In the genomic region with DNA sequence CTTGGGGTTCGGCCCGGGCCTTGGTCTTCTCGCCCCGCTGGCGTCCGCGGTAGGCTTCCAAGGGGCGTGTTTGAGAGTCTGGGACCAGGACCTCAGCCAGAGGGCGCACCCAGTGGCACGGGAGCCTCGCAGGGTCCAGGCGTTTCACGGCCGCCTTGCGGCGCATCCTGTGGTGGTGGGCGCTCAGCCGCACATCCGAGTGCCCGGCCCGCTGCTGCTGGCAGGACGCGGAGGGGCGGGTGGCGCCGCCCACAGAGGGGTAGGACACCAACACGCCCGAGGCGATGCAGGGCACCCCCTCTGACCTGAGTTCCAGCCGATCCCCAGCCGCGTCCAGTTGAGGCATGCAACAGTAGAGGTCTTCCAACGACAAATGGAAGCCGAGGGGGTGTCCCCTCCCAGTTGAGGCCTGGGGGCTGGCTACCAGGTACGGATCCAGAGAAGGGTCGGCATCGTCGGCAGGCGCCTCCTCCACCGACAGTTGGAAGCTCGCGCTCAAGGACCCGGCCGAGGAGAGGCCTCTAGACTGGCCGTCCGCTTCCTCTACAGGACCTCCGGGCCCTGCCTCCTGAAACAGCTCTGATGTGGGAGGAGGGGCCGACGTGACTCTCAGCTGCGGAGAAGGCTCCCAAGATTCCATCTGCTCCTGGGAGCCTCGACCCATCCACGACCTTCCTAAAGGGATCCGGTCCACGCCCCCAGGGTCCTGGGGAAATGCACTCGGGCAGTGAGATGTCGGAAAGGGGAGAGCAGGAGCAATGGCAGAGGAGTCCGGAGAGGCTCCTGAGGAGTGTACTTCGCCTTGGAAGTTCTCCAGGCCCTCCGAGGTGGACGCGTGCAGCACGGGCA, we compare ENCODE assay signal across 2 cellular contexts.
TF ChIP-seq lines count a peak whose summit lies in the region.

No MANE protein-coding gene starts in this region.

TF ChIP-seq in SK-N-SH, 30 proteins besides CTCF, POLR2A, EP300 and RAD21:
- TF ChIP-seq, protein P1, sequence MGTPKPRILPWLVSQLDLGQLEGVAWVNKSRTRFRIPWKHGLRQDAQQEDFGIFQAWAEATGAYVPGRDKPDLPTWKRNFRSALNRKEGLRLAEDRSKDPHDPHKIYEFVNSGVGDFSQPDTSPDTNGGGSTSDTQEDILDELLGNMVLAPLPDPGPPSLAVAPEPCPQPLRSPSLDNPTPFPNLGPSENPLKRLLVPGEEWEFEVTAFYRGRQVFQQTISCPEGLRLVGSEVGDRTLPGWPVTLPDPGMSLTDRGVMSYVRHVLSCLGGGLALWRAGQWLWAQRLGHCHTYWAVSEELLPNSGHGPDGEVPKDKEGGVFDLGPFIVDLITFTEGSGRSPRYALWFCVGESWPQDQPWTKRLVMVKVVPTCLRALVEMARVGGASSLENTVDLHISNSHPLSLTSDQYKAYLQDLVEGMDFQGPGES (IDR thresholded peaks at IDR 0.05; ENCODE audit: low read depth, low read length): no peak
- TF ChIP-seq JUND (IDR thresholded peaks at IDR 0.05) (no peak), ELF1 (IDR thresholded peaks at IDR 0.05) (no peak), TCF12 (IDR thresholded peaks at IDR 0.05) (no peak), NRF1 (IDR thresholded peaks at IDR 0.05; ENCODE audit: low read depth, low read length) (no peak), POLR2AphosphoS5 (IDR thresholded peaks at IDR 0.05; ENCODE audit: low read depth, low read length) (no peak), FOXJ3 (CRISPR knock-in tag; IDR thresholded peaks at IDR 0.05) (no peak), TEAD4 (IDR thresholded peaks at IDR 0.05; ENCODE audit: borderline replicate concordance, insufficient read depth) (no peak), EZH2phosphoT487 (IDR thresholded peaks at IDR 0.05; ENCODE audit: borderline replicate concordance, low read depth) (no peak), RFX5 (IDR thresholded peaks at IDR 0.05; ENCODE audit: low read length) (no peak), CHD2 (IDR thresholded peaks at IDR 0.05; ENCODE audit: low read length, partially characterized antibody) (no peak), RXRA (IDR thresholded peaks at IDR 0.05; ENCODE audit: borderline replicate concordance, low read depth) (no peak)
- TF ChIP-seq, protein P2, sequence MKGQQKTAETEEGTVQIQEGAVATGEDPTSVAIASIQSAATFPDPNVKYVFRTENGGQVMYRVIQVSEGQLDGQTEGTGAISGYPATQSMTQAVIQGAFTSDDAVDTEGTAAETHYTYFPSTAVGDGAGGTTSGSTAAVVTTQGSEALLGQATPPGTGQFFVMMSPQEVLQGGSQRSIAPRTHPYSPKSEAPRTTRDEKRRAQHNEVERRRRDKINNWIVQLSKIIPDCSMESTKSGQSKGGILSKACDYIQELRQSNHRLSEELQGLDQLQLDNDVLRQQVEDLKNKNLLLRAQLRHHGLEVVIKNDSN (IDR thresholded peaks at IDR 0.05; ENCODE audit: borderline replicate concordance, low read depth): no peak
TF ChIP-seq in SK-N-SH: peak in this region for 0.

TF ChIP-seq in SK-N-SH treated with all-trans-retinoic acid at 6 μM for 48 hours, 23 proteins besides CTCF, POLR2A, EP300 and RAD21:
- TF ChIP-seq, protein P3, sequence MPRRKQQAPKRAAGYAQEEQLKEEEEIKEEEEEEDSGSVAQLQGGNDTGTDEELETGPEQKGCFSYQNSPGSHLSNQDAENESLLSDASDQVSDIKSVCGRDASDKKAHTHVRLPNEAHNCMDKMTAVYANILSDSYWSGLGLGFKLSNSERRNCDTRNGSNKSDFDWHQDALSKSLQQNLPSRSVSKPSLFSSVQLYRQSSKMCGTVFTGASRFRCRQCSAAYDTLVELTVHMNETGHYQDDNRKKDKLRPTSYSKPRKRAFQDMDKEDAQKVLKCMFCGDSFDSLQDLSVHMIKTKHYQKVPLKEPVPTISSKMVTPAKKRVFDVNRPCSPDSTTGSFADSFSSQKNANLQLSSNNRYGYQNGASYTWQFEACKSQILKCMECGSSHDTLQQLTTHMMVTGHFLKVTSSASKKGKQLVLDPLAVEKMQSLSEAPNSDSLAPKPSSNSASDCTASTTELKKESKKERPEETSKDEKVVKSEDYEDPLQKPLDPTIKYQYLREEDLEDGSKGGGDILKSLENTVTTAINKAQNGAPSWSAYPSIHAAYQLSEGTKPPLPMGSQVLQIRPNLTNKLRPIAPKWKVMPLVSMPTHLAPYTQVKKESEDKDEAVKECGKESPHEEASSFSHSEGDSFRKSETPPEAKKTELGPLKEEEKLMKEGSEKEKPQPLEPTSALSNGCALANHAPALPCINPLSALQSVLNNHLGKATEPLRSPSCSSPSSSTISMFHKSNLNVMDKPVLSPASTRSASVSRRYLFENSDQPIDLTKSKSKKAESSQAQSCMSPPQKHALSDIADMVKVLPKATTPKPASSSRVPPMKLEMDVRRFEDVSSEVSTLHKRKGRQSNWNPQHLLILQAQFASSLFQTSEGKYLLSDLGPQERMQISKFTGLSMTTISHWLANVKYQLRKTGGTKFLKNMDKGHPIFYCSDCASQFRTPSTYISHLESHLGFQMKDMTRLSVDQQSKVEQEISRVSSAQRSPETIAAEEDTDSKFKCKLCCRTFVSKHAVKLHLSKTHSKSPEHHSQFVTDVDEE (CRISPR knock-in tag; IDR thresholded peaks at IDR 0.05): no peak
- TF ChIP-seq ZFP3 (CRISPR knock-in tag; IDR thresholded peaks at IDR 0.05): no peak
- TF ChIP-seq, protein P4, sequence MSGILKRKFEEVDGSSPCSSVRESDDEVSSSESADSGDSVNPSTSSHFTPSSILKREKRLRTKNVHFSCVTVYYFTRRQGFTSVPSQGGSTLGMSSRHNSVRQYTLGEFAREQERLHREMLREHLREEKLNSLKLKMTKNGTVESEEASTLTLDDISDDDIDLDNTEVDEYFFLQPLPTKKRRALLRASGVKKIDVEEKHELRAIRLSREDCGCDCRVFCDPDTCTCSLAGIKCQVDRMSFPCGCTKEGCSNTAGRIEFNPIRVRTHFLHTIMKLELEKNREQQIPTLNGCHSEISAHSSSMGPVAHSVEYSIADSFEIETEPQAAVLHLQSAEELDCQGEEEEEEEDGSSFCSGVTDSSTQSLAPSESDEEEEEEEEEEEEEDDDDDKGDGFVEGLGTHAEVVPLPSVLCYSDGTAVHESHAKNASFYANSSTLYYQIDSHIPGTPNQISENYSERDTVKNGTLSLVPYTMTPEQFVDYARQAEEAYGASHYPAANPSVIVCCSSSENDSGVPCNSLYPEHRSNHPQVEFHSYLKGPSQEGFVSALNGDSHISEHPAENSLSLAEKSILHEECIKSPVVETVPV (CRISPR knock-in tag; IDR thresholded peaks at IDR 0.05): no peak
- no peak for TF ChIP-seq PPARA (CRISPR knock-in tag; IDR thresholded peaks at IDR 0.05; ENCODE audit: borderline replicate concordance)
- no peak for TF ChIP-seq GLIS3 (CRISPR knock-in tag; IDR thresholded peaks at IDR 0.05)
- TF ChIP-seq, protein P5, sequence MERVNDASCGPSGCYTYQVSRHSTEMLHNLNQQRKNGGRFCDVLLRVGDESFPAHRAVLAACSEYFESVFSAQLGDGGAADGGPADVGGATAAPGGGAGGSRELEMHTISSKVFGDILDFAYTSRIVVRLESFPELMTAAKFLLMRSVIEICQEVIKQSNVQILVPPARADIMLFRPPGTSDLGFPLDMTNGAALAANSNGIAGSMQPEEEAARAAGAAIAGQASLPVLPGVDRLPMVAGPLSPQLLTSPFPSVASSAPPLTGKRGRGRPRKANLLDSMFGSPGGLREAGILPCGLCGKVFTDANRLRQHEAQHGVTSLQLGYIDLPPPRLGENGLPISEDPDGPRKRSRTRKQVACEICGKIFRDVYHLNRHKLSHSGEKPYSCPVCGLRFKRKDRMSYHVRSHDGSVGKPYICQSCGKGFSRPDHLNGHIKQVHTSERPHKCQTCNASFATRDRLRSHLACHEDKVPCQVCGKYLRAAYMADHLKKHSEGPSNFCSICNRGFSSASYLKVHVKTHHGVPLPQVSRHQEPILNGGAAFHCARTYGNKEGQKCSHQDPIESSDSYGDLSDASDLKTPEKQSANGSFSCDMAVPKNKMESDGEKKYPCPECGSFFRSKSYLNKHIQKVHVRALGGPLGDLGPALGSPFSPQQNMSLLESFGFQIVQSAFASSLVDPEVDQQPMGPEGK (CRISPR knock-in tag; IDR thresholded peaks at IDR 0.05; ENCODE audit: borderline replicate concordance): no peak
- TF ChIP-seq ZNF8 (CRISPR knock-in tag; IDR thresholded peaks at IDR 0.05): no peak
- no peak for TF ChIP-seq ESRRG (CRISPR knock-in tag; IDR thresholded peaks at IDR 0.05)
- no peak for TF ChIP-seq ZNF70 (CRISPR knock-in tag; IDR thresholded peaks at IDR 0.05)
- TF ChIP-seq OSR1 (CRISPR knock-in tag; IDR thresholded peaks at IDR 0.05): no peak
- TF ChIP-seq CSDC2 (CRISPR knock-in tag; IDR thresholded peaks at IDR 0.05): no peak
- no peak for TF ChIP-seq SNAI2 (CRISPR knock-in tag; IDR thresholded peaks at IDR 0.05)
- no peak for TF ChIP-seq BACH2 (CRISPR knock-in tag; IDR thresholded peaks at IDR 0.05; ENCODE audit: borderline replicate concordance)
